ENCODE assay signal across 9 cellular contexts in the genomic region with DNA sequence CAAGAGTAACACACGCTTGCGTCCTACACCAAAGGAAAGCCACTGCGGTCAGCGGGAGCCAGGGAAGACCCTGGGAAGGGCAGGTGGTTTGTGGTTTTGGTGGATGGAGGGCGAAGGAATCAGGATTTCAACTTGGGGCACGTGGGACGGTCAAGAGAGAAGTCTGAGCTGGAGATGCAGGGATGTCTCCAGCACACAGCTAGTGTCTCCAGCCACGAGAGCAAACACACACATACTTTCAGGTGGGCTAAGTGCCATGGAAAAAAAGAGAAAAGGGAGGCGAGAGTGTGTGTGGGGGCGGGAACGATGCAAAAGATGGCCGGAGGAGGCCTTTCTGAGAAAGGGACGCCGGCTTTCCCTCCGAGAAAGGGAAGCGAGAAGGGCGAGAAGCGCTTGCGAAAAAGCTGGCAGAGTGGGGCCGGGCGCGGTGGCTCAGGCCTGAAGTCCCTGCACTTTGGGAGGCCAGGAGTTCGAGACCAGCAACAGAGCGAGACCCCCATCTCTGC. TPM values are rescaled to one million over a fixed set of nuclear protein-coding genes. Genes with fewer than 3 reads are reported as not detected.
DNase-seq lines count a peak whose midpoint lies in the region; ATAC-seq, FAIRE-seq and TF ChIP-seq lines count a peak whose summit lies in the region.
"Had no signal": no experiment of that assay in that cellular context is flagged by ENCODE, and none has a peak within 500 bp of the region (broad histone marks: within the 10 kb centered on the region; RNA-seq: fewer than 3 reads in every experiment).

No MANE protein-coding gene starts in this region.

- H3K4me1 Mint-ChIP-seq in T-helper 1 cell treated with Interleukin-12 subunit alpha and Interleukin-12 subunit beta and Interleukin-4 antibody, amounts not matched to agents 30 μg/mL and 1 μg/mL, for 36 hours (ENCODE audit: low read depth): peaks cover 28% of the 10 kb centered on the region

- no peaks in the 10 kb centered on the region for H3K9me3 ChIP-seq in HepG2 (ENCODE audit: low read length)

- no peak for TF ChIP-seq CTCF in HepG2 (CRISPR knock-in tag; IDR thresholded peaks at IDR 0.05)

- CTCF ChIA-PET in HepG2 (lab: Yijun Ruan, JAX; ENCODE audit: low intra/inter-chr PET ratio, low total read pairs): no interaction called here

- no peak overlapping the region for H2AFZ ChIP-seq in HepG2 (ENCODE audit: low read length)

- no peaks in the 10 kb centered on the region; a peak in 1 of 5 replicates for H3K27me3 ChIP-seq in HepG2 (ENCODE audit: control insufficient read depth in 1 of 2, insufficient read depth in 2 of 2, low read length in 2 of 2)

- peaks cover 54% of the 10 kb centered on the region for H3K4me1 ChIP-seq in HepG2 (ENCODE audit: insufficient read depth, low read length)

- intact Hi-C loops in HepG2 (cut with micrococcal nuclease; ENCODE audit: unreplicated experiment): loop anchor here (5.0 kb wide), 2 partner anchors 229 to 624 kb away; a partner anchor contains a TSS

- peak overlapping the region; percentile 44 to 98 (median 94); a peak in 4 of 6 replicates for H3K4me3 ChIP-seq in HepG2 (replicated peaks in 1 of 3; ENCODE audit: insufficient read depth in 1 of 3, low read depth in 2 of 3, low read length in 3 of 3)

- POLR2A ChIA-PET in HepG2 (lab: Yijun Ruan, JAX): interaction anchor here (1.2 to 1.5 kb wide), 4 partner anchors 36 to 189 kb away, joined by 3 to 4 read pairs (median 3); a partner anchor contains a TSS

- in situ Hi-C loops in HepG2 (cut with HindIII; ENCODE audit: extremely low pct_ligation_motif_present, low pct_unique_long_range_greater_than_20kb): no loop called here

- DNase-seq in DMS 273 (lab: John Stamatoyannopoulos, UW; ENCODE audit: unreplicated experiment) (peak; percentile 16), DMS 273 treated with DMSO at 0.1 percent for 48 hours (lab: John Stamatoyannopoulos, UW) (no peak), HepG2 (ENCODE audit: low spot score) (no peak), COLO668 (lab: John Stamatoyannopoulos, UW; ENCODE audit: unreplicated experiment) (no peak), SKM-1 treated with dmso at 0.1 percent for 144 hours (lab: John Stamatoyannopoulos, UW; ENCODE audit: unreplicated experiment) (no peak)
- peak; percentile 37 for DNase-seq in central memory CD4-positive, alpha-beta T cell
- DNase-seq in stimulated activated CD4-positive, alpha-beta T cell treated with anti-CD3 and anti-CD28 coated beads, Interleukin-4, amount 100 ng/mL, for 4 hours: peak; percentile 10 to 23

- ATAC-seq in HepG2: no peak

- peaks cover 0 to 4% of the 10 kb centered on the region in 2 experiments; a peak in 2 of 5 replicates for H3K36me3 ChIP-seq in HepG2 (replicated peaks in 1 of 2; ENCODE audit: control insufficient read depth in 1 of 2, insufficient read depth in 2 of 2, low read length in 2 of 2)

- H3K9ac ChIP-seq in HepG2 (ENCODE audit: insufficient read depth, low read depth, low read length): peak overlapping the region; percentile 100

- H3K36me3 Mint-ChIP-seq in T-helper 1 cell treated with Interleukin-12 subunit alpha and Interleukin-12 subunit beta and Interleukin-4 antibody, amounts not matched to agents 30 μg/mL and 1 μg/mL, for 36 hours (ENCODE audit: low read depth): peaks cover 26% of the 10 kb centered on the region

- H4K20me1 ChIP-seq in HepG2 (ENCODE audit: insufficient read depth, low read length): peaks cover 22% of the 10 kb centered on the region

- 64% methylated on average over 24 of the region's 24 CpGs for WGBS in HepG2 (ENCODE audit: low lambda C conversion rate)

- H3K79me2 ChIP-seq in HepG2 (ENCODE audit: insufficient read depth, low read length): peaks cover 43% of the 10 kb centered on the region

- no peak for TF ChIP-seq EP300 in HepG2 (IDR thresholded peaks at IDR 0.05; ENCODE audit: low read depth in 2 of 2, low read length in 2 of 2)
- no peak for TF ChIP-seq EP300 in HepG2 (CRISPR knock-in tag; IDR thresholded peaks at IDR 0.05; ENCODE audit: borderline replicate concordance)

- H3K4me3 Mint-ChIP-seq in T-helper 1 cell treated with Interleukin-12 subunit alpha and Interleukin-12 subunit beta and Interleukin-4 antibody, amounts not matched to agents 30 μg/mL and 1 μg/mL, for 36 hours: peak overlapping the region; percentile 97

- H3K9me3 Mint-ChIP-seq in T-helper 1 cell treated with Interleukin-12 subunit alpha and Interleukin-12 subunit beta and Interleukin-4 antibody, amounts not matched to agents 30 μg/mL and 1 μg/mL, for 36 hours: no peaks in the 10 kb centered on the region

- H3K27ac ChIP-seq in HepG2 (ENCODE audit: extremely low read length, insufficient read depth, low read length): peak overlapping the region; percentile 56

- BruUV-seq in HepG2 (replicated peaks; lab: Mats Ljungman, UMichigan): no TSS peak

- peaks cover 10% of the 10 kb centered on the region for H3K27me3 Mint-ChIP-seq in T-helper 1 cell treated with Interleukin-12 subunit alpha and Interleukin-12 subunit beta and Interleukin-4 antibody, amounts not matched to agents 30 μg/mL and 1 μg/mL, for 36 hours (ENCODE audit: low read depth)

- no peak for TF ChIP-seq RAD21 in HepG2 (CRISPR knock-in tag; IDR thresholded peaks at IDR 0.05)

- FAIRE-seq in HepG2 (lab: Jason Lieb, UNC): no peak
- FAIRE-seq: A204.1 had no signal

- H3K4me2 ChIP-seq in HepG2 (ENCODE audit: low read depth, low read length): peak overlapping the region; percentile 79

- H3K27ac Mint-ChIP-seq in T-helper 1 cell treated with Interleukin-12 subunit alpha and Interleukin-12 subunit beta and Interleukin-4 antibody, amounts not matched to agents 30 μg/mL and 1 μg/mL, for 36 hours: peak overlapping the region; percentile 99

- TF ChIP-seq POLR2A in HepG2 (IDR thresholded peaks at IDR 0.05; ENCODE audit: insufficient read depth in 1 of 2, low read depth in 2 of 2, low read length in 2 of 2): no peak

TF ChIP-seq in HepG2, 621 proteins besides CTCF, POLR2A, EP300 and RAD21:
- TF ChIP-seq POLR2G (IDR thresholded peaks at IDR 0.05; ENCODE audit: low read depth, low read length): peak; percentile 19; the same call in 1 of the 2 replicates
- no peak for TF ChIP-seq ZNF720 (CRISPR knock-in tag; IDR thresholded peaks at IDR 0.05)
- TF ChIP-seq ZBTB8A (CRISPR knock-in tag; IDR thresholded peaks at IDR 0.05; ENCODE audit: borderline replicate concordance, low read depth): no peak
- TF ChIP-seq RBM22 (optimal IDR thresholded peaks at IDR 0.05; ENCODE audit: low read length): peak; percentile 68
- peak; percentile 63 for TF ChIP-seq AGO2 (optimal IDR thresholded peaks at IDR 0.05; ENCODE audit: low read depth, low read length)
- peak; percentile 32; the same call in 1 of the 2 replicates for TF ChIP-seq ZC3H4 (CRISPR knock-in tag; IDR thresholded peaks at IDR 0.05; ENCODE audit: borderline replicate concordance)

RNA-seq across cellular contexts. Expression of a gene that starts 1.4 kb away (rescaled TPM):
- total RNA-seq in HepG2 (2016; rRNA removed; fragmentation: Illumina TruSeq; extraction: Trizol): 31.6 and 33.7 TPM in 2 replicates
- total RNA-seq in HepG2 (2016; cell fraction: cytosol; rRNA removed; fragmentation: Illumina TruSeq; extraction: Trizol; ENCODE audit: low read depth): 13.1 and 14.5 TPM in 2 replicates
- 27.6 and 35.1 TPM in 2 replicates for total RNA-seq in HepG2 (2016; cell fraction: insoluble cytoplasmic fraction; rRNA removed; fragmentation: Illumina TruSeq; extraction: Trizol)
- total RNA-seq in HepG2 (2016; cell fraction: membrane; rRNA removed; fragmentation: Illumina TruSeq; extraction: Trizol): 19.4 and 21.8 TPM in 2 replicates
- total RNA-seq in HepG2 (2016; cell fraction: nucleus; rRNA removed; fragmentation: Illumina TruSeq; extraction: Trizol): 80.4 and 81.8 TPM in 2 replicates
- 44.5 and 46.8 TPM in 2 replicates for polyA plus RNA-seq in HepG2 (2011; rRNA removed)
- polyA plus RNA-seq in HepG2 (2011; cell fraction: cytosol; rRNA removed): 12.5 and 17.1 TPM in 2 replicates
- 113 and 116 TPM in 2 replicates for polyA plus RNA-seq in HepG2 (2011; cell fraction: nucleus; rRNA removed)
- 96.3 and 117 TPM in 2 replicates for polyA plus RNA-seq in HepG2 (2012)
- 5.2 and 5.8 TPM in 2 replicates for polyA plus RNA-seq in HepG2 (2016; cell fraction: cytosol; fragmentation: Illumina TruSeq; extraction: Trizol; ENCODE audit: low read depth)
- polyA plus RNA-seq in HepG2 (2016; cell fraction: insoluble cytoplasmic fraction; fragmentation: Illumina TruSeq; extraction: Trizol; ENCODE audit: low read depth): 52.3 and 57.6 TPM in 2 replicates
- 13.5 and 15.6 TPM in 2 replicates for polyA plus RNA-seq in HepG2 (2016; cell fraction: membrane; fragmentation: Illumina TruSeq; extraction: Trizol; ENCODE audit: low read depth)
- polyA plus RNA-seq in HepG2 (2016; cell fraction: nucleus; fragmentation: Illumina TruSeq; extraction: Trizol; ENCODE audit: insufficient read depth, low read depth): 147 and 162 TPM in 2 replicates
- polyA minus RNA-seq in HepG2 (2011; rRNA and poly(A)+ RNA removed; ENCODE audit: low replicate concordance): 27.3 and 67.7 TPM in 2 replicates
- polyA minus RNA-seq in HepG2 (2011; cell fraction: cytosol; rRNA and poly(A)+ RNA removed): 15.2 and 21.5 TPM in 2 replicates
- polyA minus RNA-seq in HepG2 (2011; cell fraction: nucleus; rRNA and poly(A)+ RNA removed): 224 and 225 TPM in 2 replicates

Comparison
In these comparisons a context has a peak if more than half of its experiments do, and no peak if none do; other contexts are left out.
1. DNase-seq: peak in DMS 273 (single experiment), central memory CD4-positive, alpha-beta T cell (single experiment) and stimulated activated CD4-positive, alpha-beta T cell treated with anti-CD3 and anti-CD28 coated beads, Interleukin-4, amount 100 ng/mL, for 4 hours (2 of 2); none in DMS 273 treated with DMSO at 0.1 percent for 48 hours (single experiment), HepG2 (single experiment), COLO668 (single experiment) and SKM-1 treated with dmso at 0.1 percent for 144 hours (single experiment).